In the genomic region with DNA sequence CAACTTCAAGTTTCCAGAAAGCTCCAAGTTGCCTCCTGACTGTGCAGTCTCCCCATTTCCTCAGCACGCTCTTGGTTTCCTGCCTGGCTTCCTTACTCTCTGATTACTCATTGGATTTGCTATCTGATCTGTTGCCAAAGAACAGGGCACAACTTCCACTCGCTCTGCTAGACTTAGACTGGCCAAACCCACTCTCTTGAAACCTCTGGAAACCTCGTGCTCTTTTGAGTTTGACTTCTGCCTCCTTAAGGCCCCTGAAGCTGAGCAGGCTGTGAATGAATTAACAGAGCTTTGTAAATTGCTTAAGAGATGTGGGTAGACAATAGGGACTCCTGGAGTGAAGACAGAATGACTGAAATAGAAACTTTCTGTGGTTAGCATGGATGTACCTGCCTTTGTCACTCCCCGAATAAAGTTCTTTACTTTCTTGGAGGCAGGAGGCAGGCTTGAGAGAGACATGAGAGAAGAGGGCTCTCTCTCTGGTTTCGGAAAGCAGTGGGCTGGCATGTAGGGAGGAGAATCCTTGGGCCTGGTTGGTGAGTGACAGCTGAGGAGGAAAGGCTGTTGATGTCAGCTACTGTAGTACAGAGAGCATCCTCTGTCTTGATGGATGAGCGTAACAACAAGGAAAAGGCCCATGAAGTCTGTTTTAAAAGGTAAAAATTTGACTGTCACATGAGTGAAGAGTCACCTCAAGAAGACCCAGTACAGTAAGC, we compare ENCODE assay signal across 1 cellular context.
TF ChIP-seq lines count a peak whose summit lies in the region.

No MANE protein-coding gene starts in this region.

TF ChIP-seq in GM23338, 12 proteins besides CTCF, POLR2A, EP300 and RAD21 (continued from another document):
- TF ChIP-seq, protein P1, sequence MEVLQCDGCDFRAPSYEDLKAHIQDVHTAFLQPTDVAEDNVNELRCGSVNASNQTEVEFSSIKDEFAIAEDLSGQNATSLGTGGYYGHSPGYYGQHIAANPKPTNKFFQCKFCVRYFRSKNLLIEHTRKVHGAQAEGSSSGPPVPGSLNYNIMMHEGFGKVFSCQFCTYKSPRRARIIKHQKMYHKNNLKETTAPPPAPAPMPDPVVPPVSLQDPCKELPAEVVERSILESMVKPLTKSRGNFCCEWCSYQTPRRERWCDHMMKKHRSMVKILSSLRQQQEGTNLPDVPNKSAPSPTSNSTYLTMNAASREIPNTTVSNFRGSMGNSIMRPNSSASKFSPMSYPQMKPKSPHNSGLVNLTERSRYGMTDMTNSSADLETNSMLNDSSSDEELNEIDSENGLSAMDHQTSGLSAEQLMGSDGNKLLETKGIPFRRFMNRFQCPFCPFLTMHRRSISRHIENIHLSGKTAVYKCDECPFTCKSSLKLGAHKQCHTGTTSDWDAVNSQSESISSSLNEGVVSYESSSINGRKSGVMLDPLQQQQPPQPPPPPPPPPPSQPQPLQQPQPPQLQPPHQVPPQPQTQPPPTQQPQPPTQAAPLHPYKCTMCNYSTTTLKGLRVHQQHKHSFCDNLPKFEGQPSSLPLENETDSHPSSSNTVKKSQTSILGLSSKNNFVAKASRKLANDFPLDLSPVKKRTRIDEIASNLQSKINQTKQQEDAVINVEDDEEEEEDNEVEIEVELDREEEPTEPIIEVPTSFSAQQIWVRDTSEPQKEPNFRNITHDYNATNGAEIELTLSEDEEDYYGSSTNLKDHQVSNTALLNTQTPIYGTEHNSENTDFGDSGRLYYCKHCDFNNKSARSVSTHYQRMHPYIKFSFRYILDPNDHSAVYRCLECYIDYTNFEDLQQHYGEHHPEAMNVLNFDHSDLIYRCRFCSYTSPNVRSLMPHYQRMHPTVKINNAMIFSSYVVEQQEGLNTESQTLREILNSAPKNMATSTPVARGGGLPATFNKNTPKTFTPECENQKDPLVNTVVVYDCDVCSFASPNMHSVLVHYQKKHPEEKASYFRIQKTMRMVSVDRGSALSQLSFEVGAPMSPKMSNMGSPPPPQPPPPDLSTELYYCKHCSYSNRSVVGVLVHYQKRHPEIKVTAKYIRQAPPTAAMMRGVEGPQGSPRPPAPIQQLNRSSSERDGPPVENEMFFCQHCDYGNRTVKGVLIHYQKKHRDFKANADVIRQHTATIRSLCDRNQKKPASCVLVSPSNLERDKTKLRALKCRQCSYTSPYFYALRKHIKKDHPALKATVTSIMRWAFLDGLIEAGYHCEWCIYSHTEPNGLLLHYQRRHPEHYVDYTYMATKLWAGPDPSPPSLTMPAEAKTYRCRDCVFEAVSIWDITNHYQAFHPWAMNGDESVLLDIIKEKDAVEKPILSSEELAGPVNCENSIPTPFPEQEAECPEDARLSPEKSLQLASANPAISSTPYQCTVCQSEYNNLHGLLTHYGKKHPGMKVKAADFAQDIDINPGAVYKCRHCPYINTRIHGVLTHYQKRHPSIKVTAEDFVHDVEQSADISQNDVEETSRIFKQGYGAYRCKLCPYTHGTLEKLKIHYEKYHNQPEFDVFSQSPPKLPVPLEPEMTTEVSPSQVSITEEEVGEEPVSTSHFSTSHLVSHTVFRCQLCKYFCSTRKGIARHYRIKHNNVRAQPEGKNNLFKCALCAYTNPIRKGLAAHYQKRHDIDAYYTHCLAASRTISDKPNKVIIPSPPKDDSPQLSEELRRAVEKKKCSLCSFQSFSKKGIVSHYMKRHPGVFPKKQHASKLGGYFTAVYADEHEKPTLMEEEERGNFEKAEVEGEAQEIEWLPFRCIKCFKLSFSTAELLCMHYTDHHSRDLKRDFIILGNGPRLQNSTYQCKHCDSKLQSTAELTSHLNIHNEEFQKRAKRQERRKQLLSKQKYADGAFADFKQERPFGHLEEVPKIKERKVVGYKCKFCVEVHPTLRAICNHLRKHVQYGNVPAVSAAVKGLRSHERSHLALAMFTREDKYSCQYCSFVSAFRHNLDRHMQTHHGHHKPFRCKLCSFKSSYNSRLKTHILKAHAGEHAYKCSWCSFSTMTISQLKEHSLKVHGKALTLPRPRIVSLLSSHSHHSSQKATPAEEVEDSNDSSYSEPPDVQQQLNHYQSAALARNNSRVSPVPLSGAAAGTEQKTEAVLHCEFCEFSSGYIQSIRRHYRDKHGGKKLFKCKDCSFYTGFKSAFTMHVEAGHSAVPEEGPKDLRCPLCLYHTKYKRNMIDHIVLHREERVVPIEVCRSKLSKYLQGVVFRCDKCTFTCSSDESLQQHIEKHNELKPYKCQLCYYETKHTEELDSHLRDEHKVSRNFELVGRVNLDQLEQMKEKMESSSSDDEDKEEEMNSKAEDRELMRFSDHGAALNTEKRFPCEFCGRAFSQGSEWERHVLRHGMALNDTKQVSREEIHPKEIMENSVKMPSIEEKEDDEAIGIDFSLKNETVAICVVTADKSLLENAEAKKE (CRISPR knock-in tag; IDR thresholded peaks at IDR 0.05) = no peak
- TF ChIP-seq EZH2phosphoT487 (IDR thresholded peaks at IDR 0.05; ENCODE audit: unreplicated experiment) (no peak), JUNB (IDR thresholded peaks at IDR 0.05; ENCODE audit: unreplicated experiment) (no peak)
- TF ChIP-seq, protein P2, sequence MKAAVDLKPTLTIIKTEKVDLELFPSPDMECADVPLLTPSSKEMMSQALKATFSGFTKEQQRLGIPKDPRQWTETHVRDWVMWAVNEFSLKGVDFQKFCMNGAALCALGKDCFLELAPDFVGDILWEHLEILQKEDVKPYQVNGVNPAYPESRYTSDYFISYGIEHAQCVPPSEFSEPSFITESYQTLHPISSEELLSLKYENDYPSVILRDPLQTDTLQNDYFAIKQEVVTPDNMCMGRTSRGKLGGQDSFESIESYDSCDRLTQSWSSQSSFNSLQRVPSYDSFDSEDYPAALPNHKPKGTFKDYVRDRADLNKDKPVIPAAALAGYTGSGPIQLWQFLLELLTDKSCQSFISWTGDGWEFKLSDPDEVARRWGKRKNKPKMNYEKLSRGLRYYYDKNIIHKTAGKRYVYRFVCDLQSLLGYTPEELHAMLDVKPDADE (IDR thresholded peaks at IDR 0.05) = no peak
